11 cellular contexts compared by ENCODE assay signal in the genomic region with DNA sequence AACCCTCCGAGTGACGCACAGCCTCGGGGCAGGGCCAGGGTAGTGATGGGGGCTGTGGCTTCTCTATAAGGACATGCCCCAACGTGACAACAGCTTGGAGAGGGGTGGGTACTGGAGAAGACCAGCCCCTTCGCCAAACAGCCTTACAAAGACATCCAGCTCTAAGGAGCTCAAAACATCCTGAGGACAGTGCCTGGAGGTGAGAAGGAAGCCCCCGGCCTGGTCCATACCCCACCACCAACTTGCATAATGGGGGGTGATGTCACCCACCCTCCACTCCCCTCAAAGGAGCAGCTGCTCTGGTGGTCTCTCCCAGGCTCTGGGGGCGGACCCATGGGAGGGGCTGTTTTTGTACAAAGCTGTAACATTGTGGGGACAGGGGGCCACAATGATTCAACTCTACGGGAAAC. TPM values are rescaled to one million over a fixed set of nuclear protein-coding genes. Genes with fewer than 3 reads are reported as not detected.
DNase-seq lines count a peak whose midpoint lies in the region; ATAC-seq and TF ChIP-seq lines count a peak whose summit lies in the region.
"Had no signal": no experiment of that assay in that cellular context is flagged by ENCODE, and none has a peak within 500 bp of the region (broad histone marks: within the 10 kb centered on the region; RNA-seq: fewer than 3 reads in every experiment).

No MANE protein-coding gene starts in this region.

- peaks cover 27% of the 10 kb centered on the region for H3K36me3 Mint-ChIP-seq in activated naive CD4-positive, alpha-beta T cell treated with anti-CD3 and anti-CD28 coated beads, Interleukin-2, amount 50 U/mL, for 24 hours

- no peaks in the 10 kb centered on the region for H3K36me3 ChIP-seq in gastroesophageal sphincter
- H3K36me3 ChIP-seq: SJSA1 had no signal

- TF ChIP-seq CTCF in gastroesophageal sphincter (IDR thresholded peaks at IDR 0.05) = no peak

- no peak for TF ChIP-seq EP300 in gastroesophageal sphincter (IDR thresholded peaks at IDR 0.05)

- DNase-seq in activated CD4-positive, alpha-beta T cell treated with anti-CD3 and anti-CD28 coated beads, Interleukin-2, amount 50 U/mL, for 1 hour = peak; percentile 74
- DNase-seq in stimulated activated CD4-positive, alpha-beta T cell treated with anti-CD3 and anti-CD28 coated beads, Interleukin-15, amount 100 ng/mL, for 48 hours (ENCODE audit: low read depth in 2 of 2) = peak; percentile 59 to 66
- DNase-seq in putamen (ENCODE audit: low spot score) (no peak), middle frontal gyrus (ENCODE audit: extremely low spot score, low spot score) (no peak), NCI-H2029 (lab: John Stamatoyannopoulos, UW) (no peak)
- DNase-seq: anterior cingulate cortex had no signal

- H3K4me3 Mint-ChIP-seq in activated naive CD4-positive, alpha-beta T cell treated with anti-CD3 and anti-CD28 coated beads, Interleukin-2, amount 50 U/mL, for 24 hours = peak overlapping the region; percentile 98

- peaks cover 30% of the 10 kb centered on the region for H3K27me3 ChIP-seq in gastroesophageal sphincter

- H3K4me1 Mint-ChIP-seq in activated naive CD4-positive, alpha-beta T cell treated with anti-CD3 and anti-CD28 coated beads, Interleukin-2, amount 50 U/mL, for 24 hours = peaks cover 13% of the 10 kb centered on the region

- peaks cover 0 to 7% (median 0%) of the 10 kb centered on the region in 3 donors for H3K4me1 ChIP-seq in gastroesophageal sphincter
- H3K4me1 ChIP-seq: SJSA1 had no signal

- WGBS in gastroesophageal sphincter (ENCODE audit: low coverage in 1 of 2), 2 donors = 75% methylated on average over 4 of the region's 8 CpGs; no CpG with 5 or more reads in 1 of the 2 donors

- no peak overlapping the region for H3K4me3 ChIP-seq in gastroesophageal sphincter
- H3K4me3 ChIP-seq: SJSA1 had no signal

- H3K27ac ChIP-seq in gastroesophageal sphincter = no peak overlapping the region
- H3K27ac ChIP-seq: KMS-11, SJSA1 had no signal

- no peaks in the 10 kb centered on the region for H3K9me3 Mint-ChIP-seq in activated naive CD4-positive, alpha-beta T cell treated with anti-CD3 and anti-CD28 coated beads, Interleukin-2, amount 50 U/mL, for 24 hours

- no peaks in the 10 kb centered on the region for H3K27me3 Mint-ChIP-seq in activated naive CD4-positive, alpha-beta T cell treated with anti-CD3 and anti-CD28 coated beads, Interleukin-2, amount 50 U/mL, for 24 hours

- no peaks in the 10 kb centered on the region for H3K9me3 ChIP-seq in gastroesophageal sphincter
- H3K9me3 ChIP-seq: SJSA1 had no signal

- peak overlapping the region; percentile 95 for H3K27ac Mint-ChIP-seq in activated naive CD4-positive, alpha-beta T cell treated with anti-CD3 and anti-CD28 coated beads, Interleukin-2, amount 50 U/mL, for 24 hours

- peak; percentile 52 for ATAC-seq in GM21381 (IDR thresholded peaks at IDR 0.05; ENCODE audit: unreplicated experiment)
- ATAC-seq in gastroesophageal sphincter = no peak

- TF ChIP-seq POLR2A in gastroesophageal sphincter (IDR thresholded peaks at IDR 0.05) = no peak

RNA-seq across cellular contexts. Expression of a gene that starts 15.1 kb away (rescaled TPM):
- total RNA-seq in gastroesophageal sphincter = not detected
- total RNA-seq: SJSA1 had no signal

RNA-seq across cellular contexts. Expression of a gene that starts 36.6 kb away (rescaled TPM):
- total RNA-seq in gastroesophageal sphincter = under 1 TPM in 1 of 4 donors, not detected in 3; 0.94 TPM
- total RNA-seq: SJSA1 had no signal

Comparison
In these comparisons a context has a peak if more than half of its experiments do, and no peak if none do; other contexts are left out.
1. DNase-seq: peak in activated CD4-positive, alpha-beta T cell treated with anti-CD3 and anti-CD28 coated beads, Interleukin-2, amount 50 U/mL, for 1 hour (single experiment) and stimulated activated CD4-positive, alpha-beta T cell treated with anti-CD3 and anti-CD28 coated beads, Interleukin-15, amount 100 ng/mL, for 48 hours (2 of 2); none in putamen (single experiment), middle frontal gyrus (single experiment) and NCI-H2029 (single experiment).